Comparison of ENCODE assay signal across 1 cellular context in genomic region chr3:172530566-172530965, GRCh38.
TF ChIP-seq lines count a peak whose summit lies in the region.

No MANE protein-coding gene starts in this region.

TF ChIP-seq in K562, 482 proteins besides CTCF, POLR2A, EP300 and RAD21 (continued from another document and continues in another):
- TF ChIP-seq ZBTB40 (IDR thresholded peaks at IDR 0.05) (no peak), ZBTB40 (CRISPR knock-in tag; IDR thresholded peaks at IDR 0.05) (no peak), MCM2 (IDR thresholded peaks at IDR 0.05; ENCODE audit: low read depth) (no peak), CCNT2 (IDR thresholded peaks at IDR 0.05; ENCODE audit: borderline replicate concordance, extremely low read depth, insufficient read length, low read depth, low read length) (peak; percentile 87), POLR2AphosphoS5 (IDR thresholded peaks at IDR 0.05; ENCODE audit: control insufficient read depth, insufficient read depth, low read depth, low read length) (no peak), TRIM25 (IDR thresholded peaks at IDR 0.05; ENCODE audit: borderline replicate concordance) (no peak), HMBOX1 (IDR thresholded peaks at IDR 0.05) (peak; percentile 94), MEF2A (IDR thresholded peaks at IDR 0.05; ENCODE audit: control insufficient read depth, low read depth, low read length) (no peak), MAZ (CRISPR knock-in tag; conservative IDR thresholded peaks at IDR 0.05 in 1 of 2, IDR thresholded peaks at IDR 0.05 in 1 of 2) (no peak), ZBTB11 (CRISPR knock-in tag; IDR thresholded peaks at IDR 0.05) (no peak), TCF3 (CRISPR knock-in tag; IDR thresholded peaks at IDR 0.05) (peak; percentile 86), U2AF2 (optimal IDR thresholded peaks at IDR 0.05; ENCODE audit: low read depth, low read length) (no peak), MTF1 (CRISPR knock-in tag; IDR thresholded peaks at IDR 0.05; ENCODE audit: borderline replicate concordance) (no peak), CBFA2T2 (conservative IDR thresholded peaks at IDR 0.05) (peak; percentile 55), CBX5 (IDR thresholded peaks at IDR 0.05; ENCODE audit: borderline replicate concordance, low read depth) (no peak), ETS1 (conservative IDR thresholded peaks at IDR 0.05; ENCODE audit: control insufficient read depth, low read depth, low read length) (no peak), ZNF41 (CRISPR knock-in tag; conservative IDR thresholded peaks at IDR 0.05) (no peak), XRCC4 (IDR thresholded peaks at IDR 0.05; ENCODE audit: extremely low read depth, insufficient read depth, insufficient read length) (no peak), KLF13 (tag; IDR thresholded peaks at IDR 0.05; ENCODE audit: borderline replicate concordance, low read depth) (no peak), SMARCB1 (IDR thresholded peaks at IDR 0.05; ENCODE audit: insufficient read length, low read depth) (no peak), ETS2 (tag; IDR thresholded peaks at IDR 0.05; ENCODE audit: borderline replicate concordance, poor library complexity, severe bottlenecking) (no peak), ARID4B (CRISPR knock-in tag; IDR thresholded peaks at IDR 0.05) (no peak), MITF (IDR thresholded peaks at IDR 0.05) (no peak), HDAC3 (IDR thresholded peaks at IDR 0.05; ENCODE audit: borderline replicate concordance, partially characterized antibody) (peak; percentile 73), THRA (IDR thresholded peaks at IDR 0.05) (no peak), ZNF175 (CRISPR knock-in tag; IDR thresholded peaks at IDR 0.05; ENCODE audit: low read depth) (no peak), E2F3 (CRISPR knock-in tag; IDR thresholded peaks at IDR 0.05) (no peak)
